ENCODE assay signal across 8 cellular contexts in genomic region chr9:131275332-131276106, GRCh38. TPM values are rescaled to one million over a fixed set of nuclear protein-coding genes. Genes with fewer than 3 reads are reported as not detected.
DNase-seq lines count a peak whose midpoint lies in the region; ATAC-seq and TF ChIP-seq lines count a peak whose summit lies in the region.

No MANE protein-coding gene starts in this region.

- H3K4me1 ChIP-seq in HUES6 (ENCODE audit: control insufficient read depth, insufficient read depth, low read length) (peaks cover 25% of the 10 kb centered on the region), mucosa of stomach (ENCODE audit: control insufficient read depth, insufficient read depth, low read length) (peaks cover 10% of the 10 kb centered on the region), aorta (ENCODE audit: control insufficient read depth in 1 of 2, insufficient read depth in 2 of 2, low read length in 2 of 2) (no peaks in the 10 kb centered on the region)

- ATAC-seq in aorta (ENCODE audit: low FRiP score) (no peak), GM19324 (IDR thresholded peaks at IDR 0.05; ENCODE audit: low FRiP score, unreplicated experiment) (no peak)

- H3K9ac ChIP-seq in HUES6 (ENCODE audit: low read length) (no peak overlapping the region), mucosa of stomach (ENCODE audit: low read length) (peak overlapping the region; percentile 53)

- peak overlapping the region; percentile 92 to 98 (median 96) for H3K27ac Mint-ChIP-seq in CD14-positive monocyte

- WGBS in aorta, 2 donors, result 91 to 92% methylated on average over 29 to 30 of the region's 30 CpGs

- peaks cover 3 to 15% of the 10 kb centered on the region in 2 donors for H3K36me3 Mint-ChIP-seq in CD14-positive monocyte

- peaks cover 0 to 2% (median 0%) of the 10 kb centered on the region in 7 donors for H3K9me3 Mint-ChIP-seq in CD14-positive monocyte

- H3K27ac ChIP-seq in HUES6 (ENCODE audit: low read depth, low read length) (no peak overlapping the region), angular gyrus (ENCODE audit: low read depth, low read length) (peak overlapping the region; percentile 31), aorta (ENCODE audit: low read depth in 1 of 2, low read length in 2 of 2) (no peak overlapping the region)

- intact Hi-C loops in CD14-positive monocyte (cut with micrococcal nuclease), result loop anchor here (2.0 to 10.0 kb wide), 5 partner anchors 21 to 1079 kb away; partner anchors contain the start of genes PRRC2B (in 1 of the 2) and SETX (in 1 of the 2)
- intact Hi-C loops in aorta (cut with DNase I), result no loop called here

- H3K4me3 ChIP-seq in HUES6 (ENCODE audit: low read depth, low read length), result peak overlapping the region; percentile 65; the same call in 1 of the 2 replicates
- no peak overlapping the region for H3K4me3 ChIP-seq in mucosa of stomach (ENCODE audit: low read length)
- no peak overlapping the region for H3K4me3 ChIP-seq in aorta (ENCODE audit: low read length in 2 of 2)

- H3K27me3 ChIP-seq in HUES6 (ENCODE audit: control insufficient read depth, insufficient read depth, low read length) (peaks cover 39% of the 10 kb centered on the region), mucosa of stomach (ENCODE audit: control insufficient read depth, insufficient read depth, low read length) (peaks cover 29% of the 10 kb centered on the region), aorta (ENCODE audit: control insufficient read depth in 1 of 2, insufficient read depth in 2 of 2, low read length in 1 of 2) (peaks cover 0 to 1% of the 10 kb centered on the region in 2 donors)

- no peaks in the 10 kb centered on the region for H3K9me3 ChIP-seq in HUES6 (ENCODE audit: control insufficient read depth, insufficient read depth, low read depth, low read length)
- no peaks in the 10 kb centered on the region for H3K9me3 ChIP-seq in mucosa of stomach (ENCODE audit: control insufficient read depth, low read length)
- H3K9me3 ChIP-seq in aorta (ENCODE audit: control insufficient read depth, low read length), result no peaks in the 10 kb centered on the region

- peak overlapping the region; percentile 99 to 100 for H3K4me3 Mint-ChIP-seq in CD14-positive monocyte

- H3K4me1 Mint-ChIP-seq in CD14-positive monocyte, result peaks cover 63% of the 10 kb centered on the region

- DNase-seq in CD14-positive monocyte (ENCODE audit: low spot score) (no peak), NCI-H2171 (lab: John Stamatoyannopoulos, UW) (no peak), aorta (no peak), foreskin melanocyte (no peak)

- peaks cover 2 to 4% (median 2%) of the 10 kb centered on the region in 3 donors for H3K27me3 Mint-ChIP-seq in CD14-positive monocyte (ENCODE audit: low read depth in 3 of 3)

- H3K36me3 ChIP-seq in HUES6 (ENCODE audit: control insufficient read depth, insufficient read depth, low read length), result no peaks in the 10 kb centered on the region
- no peaks in the 10 kb centered on the region for H3K36me3 ChIP-seq in mucosa of stomach (ENCODE audit: control insufficient read depth, insufficient read depth, low read length)
- H3K36me3 ChIP-seq in aorta (ENCODE audit: control insufficient read depth in 1 of 2, insufficient read depth in 2 of 2, low read length in 1 of 2), result no peaks in the 10 kb centered on the region

- TF ChIP-seq CTCF in CD14-positive monocyte (IDR thresholded peaks at IDR 0.05), result peak; percentile 23

RNA-seq across cellular contexts. Expression of gene FAM78A, which starts 0.8 kb away (rescaled TPM):
- 1 to 10 TPM; 6.4 to 7.2 TPM for polyA plus RNA-seq in CD14-positive monocyte
- 1 to 10 TPM; 4.0 to 6.3 TPM for total RNA-seq in aorta
- polyA plus RNA-seq in aorta, result 1 to 10 TPM in 1 of 2 donors, under 1 TPM in 1; 0.59 to 2.0 TPM

RNA-seq across cellular contexts. Expression of gene PLPP7, which starts 14.0 kb away (rescaled TPM):
- polyA plus RNA-seq in CD14-positive monocyte (1 to 10 TPM; 1.5 to 3.1 TPM), aorta (10 to 100 TPM in 1 of 2 donors, 1 to 10 TPM in 1; 5.6 to 11.1 TPM)
- total RNA-seq in aorta, result 1 to 10 TPM; 6.6 to 9.5 TPM

Comparison
In these comparisons a context has a peak if more than half of its experiments do, and no peak if none do; other contexts are left out.
1. intact Hi-C loops: an anchor here in CD14-positive monocyte (2.0 to 10.0 kb wide); none called in aorta.